Comparison of ENCODE assay signal across 20 cellular contexts in genomic region chr10:77249901-77250459, GRCh38.
DNase-seq lines count a peak whose midpoint lies in the region; ATAC-seq, FAIRE-seq and TF ChIP-seq lines count a peak whose summit lies in the region.
"Had no signal": no experiment of that assay in that cellular context is flagged by ENCODE, and none has a peak within 500 bp of the region (broad histone marks: within the 10 kb centered on the region; RNA-seq: fewer than 3 reads in every experiment).

No MANE protein-coding gene starts in this region.

- ATAC-seq in left lobe of liver: peak; percentile 79
- ATAC-seq in T-helper 17 cell: no peak
- ATAC-seq in esophagus mucosa: no peak
- ATAC-seq: PC-3 had no signal

- in situ Hi-C loops in G401 (cut with HindIII; ENCODE audit: low sequenced_read_pairs): no loop called here

- H3K36me3 Mint-ChIP-seq in T-helper 17 cell (ENCODE audit: low read depth): no peaks in the 10 kb centered on the region
- H3K36me3 Mint-ChIP-seq: CD8-positive, alpha-beta memory T cell had no signal

- intact Hi-C loops in ascending aorta (cut with DNase I): loop anchor here (5.0 kb wide), 1 partner anchor 387 kb away; the partner anchor contains the start of gene KCNMA1

- no peaks in the 10 kb centered on the region for H3K4me1 Mint-ChIP-seq in T-helper 17 cell

- H3K27me3 Mint-ChIP-seq in T-helper 17 cell: peaks cover 9% of the 10 kb centered on the region

- POLR2A ChIA-PET in GM10248 (lab: Yijun Ruan, JAX): no interaction called here

- H3K4me1 ChIP-seq in ascending aorta (peaks cover 10 to 39% of the 10 kb centered on the region in 2 donors), rectal smooth muscle tissue (ENCODE audit: control insufficient read depth, insufficient read depth, low read length) (peaks cover 48% of the 10 kb centered on the region), small intestine (ENCODE audit: control insufficient read depth in 2 of 2, insufficient read depth in 1 of 2, low read depth in 1 of 2, low read length in 1 of 2) (peaks cover 2 to 4% of the 10 kb centered on the region in 2 donors)
- H3K4me1 ChIP-seq: HAP-1 had no signal

- no peak overlapping the region for H3K27ac Mint-ChIP-seq in T-helper 17 cell

- no peak overlapping the region for H3K9ac ChIP-seq in rectal smooth muscle tissue (ENCODE audit: low read length)
- H3K9ac ChIP-seq: BLaER1 treated with 17β-estradiol and CSF1 and Interleukin-3, amounts not matched to agents 10 nM and 100 nM; SK-N-SH had no signal

- H3K27ac ChIP-seq in ascending aorta (peak overlapping the region; percentile 30 to 47), rectal smooth muscle tissue (ENCODE audit: low read depth, low read length) (peak overlapping the region; percentile 7), small intestine (ENCODE audit: low read depth in 1 of 2, low read length in 1 of 2) (no peak overlapping the region)
- H3K27ac ChIP-seq: BLaER1 treated with 17β-estradiol and CSF1 and Interleukin-3, amounts not matched to agents 10 nM and 100 nM; HL-60 had no signal

- H3K36me3 ChIP-seq in ascending aorta (no peaks in the 10 kb centered on the region), rectal smooth muscle tissue (ENCODE audit: control insufficient read depth, insufficient read depth, low read length) (no peaks in the 10 kb centered on the region), small intestine (ENCODE audit: control insufficient read depth in 2 of 2, insufficient read depth in 2 of 2, low read length in 2 of 2) (no peaks in the 10 kb centered on the region)
- H3K36me3 ChIP-seq: HAP-1 had no signal

- 26 to 70% (median 38%) methylated on average over 3 of the region's 3 CpGs for WGBS in small intestine, 3 donors

- H3K4me3 ChIP-seq in ascending aorta (no peak overlapping the region), rectal smooth muscle tissue (ENCODE audit: low read length) (no peak overlapping the region), small intestine (ENCODE audit: low read depth in 1 of 2, low read length in 2 of 2) (no peak overlapping the region)
- H3K4me3 ChIP-seq: BLaER1 treated with 17β-estradiol and CSF1 and Interleukin-3, amounts not matched to agents 10 nM and 100 nM; HAP-1 had no signal

- TF ChIP-seq CTCF in ascending aorta (IDR thresholded peaks at IDR 0.05) (no peak), GM10248 (IDR thresholded peaks at IDR 0.05; ENCODE audit: control extremely low read depth, extremely low read depth, low read depth, missing control alignments) (no peak)

- H3K4me3 Mint-ChIP-seq in T-helper 17 cell: no peak overlapping the region
- H3K4me3 Mint-ChIP-seq: CD8-positive, alpha-beta memory T cell had no signal

- H3K27me3 ChIP-seq in ascending aorta (no peaks in the 10 kb centered on the region), rectal smooth muscle tissue (ENCODE audit: control insufficient read depth, insufficient read depth, low read length) (no peaks in the 10 kb centered on the region), small intestine (ENCODE audit: control insufficient read depth in 2 of 2, insufficient read depth in 2 of 2, low read length in 2 of 2) (no peaks in the 10 kb centered on the region)
- H3K27me3 ChIP-seq: BLaER1 treated with 17β-estradiol and CSF1 and Interleukin-3, amounts not matched to agents 10 nM and 100 nM had no signal

- FAIRE-seq in small intestine (lab: Jason Lieb, UNC): no peak
- FAIRE-seq: G401.6 had no signal

- peak; percentile 12 for DNase-seq in G401 (ENCODE audit: low spot score)
- DNase-seq in ascending aorta (ENCODE audit: low spot score in 2 of 2): no peak
- DNase-seq in left lobe of liver (ENCODE audit: low spot score): peak; percentile 86
- no peak for DNase-seq in T-helper 17 cell
- no peak for DNase-seq in GM10248 (ENCODE audit: extremely low spot score)
- DNase-seq in small intestine: no peak
- DNase-seq: CD8-positive, alpha-beta memory T cell; IMR-90; NCI-H524; NCI-H82; PC-3; RPMI8226; SHP77 treated with DMSO at 0.1 percent for 48 hours; SK-N-SH had no signal

- CTCF ChIA-PET in GM10248 (lab: Yijun Ruan, JAX): interaction anchor here (1.1 to 4.9 kb wide), 5 partner anchors 10 to 461 kb away, joined by 3 to 27 read pairs (median 5); no protein-coding TSS in a partner anchor

- H3K9me3 ChIP-seq in ascending aorta: no peaks in the 10 kb centered on the region
- no peaks in the 10 kb centered on the region for H3K9me3 ChIP-seq in T-helper 17 cell (ENCODE audit: control insufficient read depth, low read length, poor library complexity, severe bottlenecking)
- H3K9me3 ChIP-seq in small intestine (ENCODE audit: control insufficient read depth, low read depth): no peaks in the 10 kb centered on the region
- H3K9me3 ChIP-seq: HAP-1, SK-N-SH had no signal

Comparison
In these comparisons a context has a peak if more than half of its experiments do, and no peak if none do; other contexts are left out.
1. DNase-seq: peak in G401 (single experiment) and left lobe of liver (single experiment); none in ascending aorta (0 of 2), T-helper 17 cell (0 of 3), GM10248 (single experiment) and small intestine (single experiment).
2. H3K27ac ChIP-seq: peak in ascending aorta (2 of 2) and rectal smooth muscle tissue (single experiment); none in small intestine (0 of 2).